11 cellular contexts compared by ENCODE assay signal in the genomic region with DNA sequence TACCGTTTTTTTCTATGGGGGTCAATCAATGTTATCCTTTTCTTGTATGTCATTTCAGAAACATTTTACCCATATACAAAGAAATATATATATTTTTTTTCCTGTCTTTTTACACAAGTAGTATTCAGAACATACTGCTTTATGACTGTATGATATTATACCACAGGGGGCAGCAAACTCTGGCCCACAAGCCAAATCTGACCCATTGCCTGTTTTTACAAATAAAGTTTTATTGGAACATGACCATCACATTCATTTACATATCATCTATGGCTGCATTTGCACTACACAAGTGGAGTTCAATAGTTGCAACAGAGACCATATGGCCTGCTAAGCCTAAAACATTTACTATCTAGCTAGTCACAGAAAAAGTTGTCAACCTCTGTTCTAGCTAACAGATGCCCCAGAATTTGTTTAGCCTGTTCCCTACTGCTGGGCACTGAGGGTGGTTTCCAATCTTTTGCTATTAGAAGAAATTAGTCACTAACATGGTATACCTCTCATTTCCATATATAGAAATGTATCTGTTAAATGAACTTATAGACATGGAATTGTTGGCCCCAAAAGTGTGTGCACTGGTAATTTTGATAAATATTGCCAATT. TPM values are rescaled to one million over a fixed set of nuclear protein-coding genes. Genes with fewer than 3 reads are reported as not detected.
DNase-seq lines count a peak whose midpoint lies in the region; ATAC-seq, FAIRE-seq and TF ChIP-seq lines count a peak whose summit lies in the region.
"Had no signal": no experiment of that assay in that cellular context is flagged by ENCODE, and none has a peak within 500 bp of the region (broad histone marks: within the 10 kb centered on the region; RNA-seq: fewer than 3 reads in every experiment).

No MANE protein-coding gene starts in this region.

- peaks cover 0 to 10% of the 10 kb centered on the region in 2 donors for H3K4me1 ChIP-seq in right atrium auricular region

- peak; percentile 73 for TF ChIP-seq CTCF in 22Rv1 (IDR thresholded peaks at IDR 0.05)
- TF ChIP-seq CTCF in NB4 (IDR thresholded peaks at IDR 0.05; ENCODE audit: low read depth, low read length): no peak
- TF ChIP-seq CTCF in bronchial epithelial cell (IDR thresholded peaks at IDR 0.05; ENCODE audit: insufficient read depth, low read length, severe bottlenecking): no peak
- TF ChIP-seq CTCF in right atrium auricular region (IDR thresholded peaks at IDR 0.05): no peak

- H3K4me3 ChIP-seq in NB4 (ENCODE audit: low read depth, low read length) (no peak overlapping the region), bronchial epithelial cell (ENCODE audit: low read depth, low read length) (no peak overlapping the region), right atrium auricular region (no peak overlapping the region)

- TF ChIP-seq POLR2A in NB4 (IDR thresholded peaks at IDR 0.05; ENCODE audit: extremely low read depth, insufficient read length): no peak

- H3K27me3 ChIP-seq in bronchial epithelial cell (ENCODE audit: control insufficient read depth, insufficient read depth, low read length) (no peaks in the 10 kb centered on the region), right atrium auricular region (no peaks in the 10 kb centered on the region)

- H3K9me3 ChIP-seq in right atrium auricular region: no peaks in the 10 kb centered on the region

- FAIRE-seq in bronchial epithelial cell (lab: Jason Lieb, UNC) (no peak), HTR-8/SVneo (lab: Jason Lieb, UNC) (no peak)

- no peaks in the 10 kb centered on the region for H3K36me3 ChIP-seq in bronchial epithelial cell (ENCODE audit: control insufficient read depth, insufficient read depth, low read length)
- no peaks in the 10 kb centered on the region for H3K36me3 ChIP-seq in right atrium auricular region

- DNase-seq in ELR (ENCODE audit: low read depth) (peak; percentile 48), NB4 (ENCODE audit: low read depth) (peak; percentile 36), bronchial epithelial cell (ENCODE audit: low read depth) (peak; percentile 6), HTR-8/SVneo (ENCODE audit: insufficient read length, low spot score) (no peak), right atrium auricular region (ENCODE audit: low spot score) (no peak)
- DNase-seq in stimulated activated CD4-positive, alpha-beta T cell treated with anti-CD3 and anti-CD28 coated beads, Interleukin-4, amount 100 ng/mL, for 1 hour: no peak
- DNase-seq: activated CD8-positive, alpha-beta memory T cell treated with anti-CD3 and anti-CD28 coated beads for 24 hours; T-cell had no signal

- ATAC-seq in GM18517 (IDR thresholded peaks at IDR 0.05; ENCODE audit: unreplicated experiment): no peak
- ATAC-seq: stimulated activated memory B cell treated with anti-CD40 and anti-IgM and Interleukin-4, amounts not matched to agents 10 μg/mL and 1 μg/mL and 100 μg/mL, for 72 hours; T-cell had no signal

- H3K27ac ChIP-seq in 22Rv1 (peak overlapping the region; percentile 92; the same call in 1 of the 2 replicates), right atrium auricular region (no peak overlapping the region)

RNA-seq across cellular contexts. Expression of a gene that starts 57.7 kb away (rescaled TPM):
- total RNA-seq in bronchial epithelial cell (not detected in 2 replicates), right atrium auricular region (not detected)

Comparison
In these comparisons a context has a peak if more than half of its experiments do, and no peak if none do; other contexts are left out.
1. DNase-seq: peak in ELR (single experiment), NB4 (single experiment) and bronchial epithelial cell (single experiment); none in stimulated activated CD4-positive, alpha-beta T cell treated with anti-CD3 and anti-CD28 coated beads, Interleukin-4, amount 100 ng/mL, for 1 hour (single experiment), HTR-8/SVneo (single experiment) and right atrium auricular region (single experiment).